Comparison of ENCODE assay signal across 16 cellular contexts in genomic region chr7:2736411-2736914, GRCh38. TPM values are rescaled to one million over a fixed set of nuclear protein-coding genes. Genes with fewer than 3 reads are reported as not detected.
DNase-seq lines count a peak whose midpoint lies in the region; ATAC-seq and TF ChIP-seq lines count a peak whose summit lies in the region.
"Had no signal": no experiment of that assay in that cellular context is flagged by ENCODE, and none has a peak within 500 bp of the region (broad histone marks: within the 10 kb centered on the region; RNA-seq: fewer than 3 reads in every experiment).

No MANE protein-coding gene starts in this region.

- H3K4me1 ChIP-seq in BLaER1 (peaks cover 95% of the 10 kb centered on the region), GM23338 (ENCODE audit: insufficient read depth) (no peaks in the 10 kb centered on the region; the same call in 1 of the 2 replicates)
- H3K4me1 ChIP-seq: colonic mucosa had no signal

- H3K27me3 ChIP-seq in BLaER1 (no peaks in the 10 kb centered on the region), GM23338 (ENCODE audit: insufficient read depth) (no peaks in the 10 kb centered on the region)
- H3K27me3 ChIP-seq: colonic mucosa, gastroesophageal sphincter had no signal

- H3K27ac Mint-ChIP-seq in GM23338 (no peak overlapping the region), osteocyte (ENCODE audit: unreplicated experiment) (no peak overlapping the region)

- peaks cover 25% of the 10 kb centered on the region for H3K9me3 ChIP-seq in BLaER1
- H3K9me3 ChIP-seq: colonic mucosa, gastroesophageal sphincter had no signal

- H3K4me3 ChIP-seq in BLaER1 (peak overlapping the region; percentile 66), GM23338 (no peak overlapping the region)
- H3K4me3 ChIP-seq: colonic mucosa, gastroesophageal sphincter had no signal

- ATAC-seq in GM23338, result peak; percentile 28
- no peak for ATAC-seq in HG02981 (IDR thresholded peaks at IDR 0.05; ENCODE audit: unreplicated experiment)
- ATAC-seq: gastroesophageal sphincter, HCT116 had no signal

- H3K79me2 ChIP-seq in GM23338 (replicated peaks; ENCODE audit: insufficient read depth), result peaks cover 88% of the 10 kb centered on the region

- H3K4me3 Mint-ChIP-seq in GM23338, result no peak overlapping the region
- no peak overlapping the region for H3K4me3 Mint-ChIP-seq in osteocyte (ENCODE audit: unreplicated experiment)

- H3K9me3 Mint-ChIP-seq in GM23338 (no peaks in the 10 kb centered on the region), osteocyte (ENCODE audit: unreplicated experiment) (no peaks in the 10 kb centered on the region)

- peaks cover 33% of the 10 kb centered on the region for H3K4me1 Mint-ChIP-seq in GM23338
- no peaks in the 10 kb centered on the region for H3K4me1 Mint-ChIP-seq in osteocyte (ENCODE audit: unreplicated experiment)

- H3K9me2 ChIP-seq in GM23338 (ENCODE audit: insufficient read depth), result no peaks in the 10 kb centered on the region

- H3K9ac ChIP-seq in BLaER1, result peak overlapping the region; percentile 90

- H3K27me3 Mint-ChIP-seq in GM23338 (ENCODE audit: insufficient read depth, low read depth, poor library complexity) (peaks cover 13% of the 10 kb centered on the region), osteocyte (ENCODE audit: unreplicated experiment) (no peaks in the 10 kb centered on the region)

- H3F3A ChIP-seq in GM23338 (replicated peaks; ENCODE audit: low read depth), result no peaks in the 10 kb centered on the region

- H3K4me2 ChIP-seq in BLaER1, result peak overlapping the region; percentile 97
- no peak overlapping the region for H3K4me2 ChIP-seq in GM23338

- H2AFZ ChIP-seq in GM23338, result no peak overlapping the region

- H4K20me1 ChIP-seq in BLaER1 (no peaks in the 10 kb centered on the region), GM23338 (replicated peaks; ENCODE audit: insufficient read depth) (peaks cover 26% of the 10 kb centered on the region)

- DNase-seq in GM23338 (ENCODE audit: low spot score), result peak; percentile 51
- peak in 20 of 61 donors; percentile 22 to 74 (median 44) for DNase-seq in caudate nucleus (lab: John Stamatoyannopoulos, UW)
- DNase-seq in osteocyte (ENCODE audit: extremely low spot score, unreplicated experiment), result peak; percentile 70
- DNase-seq in DMS 273 treated with DMSO at 0.1 percent for 48 hours (lab: John Stamatoyannopoulos, UW), result no peak
- DNase-seq in DMS153 (lab: John Stamatoyannopoulos, UW), result no peak
- DNase-seq: aorta, colonic mucosa, mammary epithelial cell, NCI-H1930, NCI-H774 had no signal

- peak overlapping the region; percentile 99 for H3K27ac ChIP-seq in BLaER1
- H3K27ac ChIP-seq in GM23338 (ENCODE audit: low read depth), result no peak overlapping the region
- peak overlapping the region; percentile 59 for H3K27ac ChIP-seq in caudate nucleus (ENCODE audit: low read depth, low read length)
- H3K27ac ChIP-seq: colonic mucosa had no signal

- H3K36me3 Mint-ChIP-seq in GM23338 (ENCODE audit: low read depth) (peaks cover 28% of the 10 kb centered on the region), osteocyte (ENCODE audit: unreplicated experiment) (peaks cover 15% of the 10 kb centered on the region)

- no peak for TF ChIP-seq CTCF in GM23338 (conservative IDR thresholded peaks at IDR 0.05; ENCODE audit: low read depth in 2 of 2)
- TF ChIP-seq CTCF in osteocyte (IDR thresholded peaks at IDR 0.05), result no peak

- H3K36me3 ChIP-seq in BLaER1, result peaks cover 39% of the 10 kb centered on the region
- peaks cover 6% of the 10 kb centered on the region for H3K36me3 ChIP-seq in GM23338 (ENCODE audit: insufficient read depth)
- H3K36me3 ChIP-seq: colonic mucosa had no signal

TF ChIP-seq in GM23338, 12 proteins besides CTCF, POLR2A, EP300 and RAD21 (continues in another document):
- no peak for TF ChIP-seq ZNF331 (CRISPR knock-in tag; IDR thresholded peaks at IDR 0.05; ENCODE audit: low read depth)
- TF ChIP-seq JUNB (IDR thresholded peaks at IDR 0.05; ENCODE audit: unreplicated experiment), result no peak
- no peak for TF ChIP-seq STAT1 (IDR thresholded peaks at IDR 0.05; ENCODE audit: unreplicated experiment)
- no peak for TF ChIP-seq REST (IDR thresholded peaks at IDR 0.05; ENCODE audit: unreplicated experiment)
- TF ChIP-seq ZNF462 (CRISPR knock-in tag; IDR thresholded peaks at IDR 0.05), result no peak
- no peak for TF ChIP-seq EZH2 (IDR thresholded peaks at IDR 0.05; ENCODE audit: low read depth, unreplicated experiment)
- no peak for TF ChIP-seq ZNF114 (CRISPR knock-in tag; IDR thresholded peaks at IDR 0.05)

RNA-seq across cellular contexts. Expression of gene AMZ1, which starts 48.5 kb away (rescaled TPM):
- total RNA-seq in GM23338 (2014; rRNA removed; shearing (Covaris generic)), result 0.73 and 1.6 TPM in 2 replicates
- polyA plus RNA-seq in GM23338 (2016; fragmentation: Nextera tagmentation; extraction: Ambion mirVana), result 2.0 and 4.5 TPM in 2 replicates
- total RNA-seq in osteocyte, result 5.8 and 6.6 TPM in 2 replicates
- total RNA-seq: activated CD8-positive, alpha-beta memory T cell treated with anti-CD3 and anti-CD28 coated beads for 36 hours had no signal
- polyA plus RNA-seq: neural cell had no signal

Comparison
In these comparisons a context has a peak if more than half of its experiments do, and no peak if none do; other contexts are left out.
1. DNase-seq: peak in GM23338 (single experiment) and osteocyte (single experiment); none in DMS 273 treated with DMSO at 0.1 percent for 48 hours (single experiment) and DMS153 (single experiment).